In genomic region chrX:2220296-2220695, GRCh38 we compare ENCODE assay signal across 30 cellular contexts.
"Had no signal": no experiment of that assay in that cellular context is flagged by ENCODE, and none has a peak within 500 bp of the region (broad histone marks: within the 10 kb centered on the region; RNA-seq: fewer than 3 reads in every experiment).

No MANE protein-coding gene starts in this region.

- FAIRE-seq: astrocyte, bronchial epithelial cell, colon had no signal

- H3K27me3 ChIP-seq: brain microvascular endothelial cell, esophagus muscularis mucosa, foreskin keratinocyte, gastrocnemius medialis had no signal

- H3K4me1 Mint-ChIP-seq: activated CD4-positive, alpha-beta T cell treated with anti-CD3 and anti-CD28 coated beads for 36 hours; activated CD4-positive, alpha-beta T cell treated with anti-CD3 and anti-CD28 coated beads, Interleukin-2, amount 10 ng/mL, durations not matched to agents 24 days and 14 days; activated CD8-positive, alpha-beta memory T cell treated with anti-CD3 and anti-CD28 coated beads, Interleukin-2, amount 10 ng/mL, durations not matched to agents 7 days and 5 days; activated naive CD4-positive, alpha-beta T cell treated with anti-CD3 and anti-CD28 coated beads, Interleukin-2, amount 50 U/mL, for 24 hours; activated naive CD8-positive, alpha-beta T cell treated with anti-CD3 and anti-CD28 coated beads for 36 hours; activated naive CD8-positive, alpha-beta T cell treated with anti-CD3 and anti-CD28 coated beads, Interleukin-2, amount 50 U/mL, for 24 hours; central memory CD8-positive, alpha-beta T cell; endodermal cell had no signal

- DNase-seq: activated CD4-positive, alpha-beta memory T cell treated with anti-CD3 and anti-CD28 coated beads for 36 hours; activated CD4-positive, alpha-beta T cell treated with anti-CD3 and anti-CD28 coated beads for 36 hours; activated CD4-positive, alpha-beta T cell treated with anti-CD3 and anti-CD28 coated beads, Interleukin-2, amount 10 ng/mL, durations not matched to agents 24 days and 14 days; activated CD4-positive, CD25-positive, alpha-beta regulatory T cell; activated CD4-positive, CD25-positive, alpha-beta regulatory T cell treated with anti-CD3 and anti-CD28 coated beads, Interleukin-2, amount 50 U/mL, for 72 hours; activated CD8-positive, alpha-beta memory T cell treated with anti-CD3 and anti-CD28 coated beads, Interleukin-2, amount 10 ng/mL, durations not matched to agents 7 days and 5 days; activated CD8-positive, alpha-beta memory T cell treated with anti-CD3 and anti-CD28 coated beads, Interleukin-2, amount 50 U/mL, for 4 hours; activated CD8-positive, alpha-beta T cell treated with anti-CD3 and anti-CD28 coated beads, Interleukin-2, amount 10 ng/mL, durations not matched to agents 7 days and 5 days; activated effector memory CD4-positive, alpha-beta T cell treated with anti-CD3 and anti-CD28 coated beads, Interleukin-2, amount 50 U/mL, for 16 hours; activated naive CD4-positive, alpha-beta T cell treated with anti-CD3 and anti-CD28 coated beads for 36 hours; activated naive CD8-positive, alpha-beta T cell treated with anti-CD3 and anti-CD28 coated beads for 36 hours; activated naive CD8-positive, alpha-beta T cell treated with anti-CD3 and anti-CD28 coated beads, Interleukin-2, amount 50 U/mL, for 24 hours; activated T-cell treated with anti-CD3 and anti-CD28 coated beads, Interleukin-2, amount 50 U/mL, for 1 hour; activated T-cell treated with anti-CD3 and anti-CD28 coated beads, Interleukin-2, amount 50 U/mL, for 48 hours; brain microvascular endothelial cell; effector memory CD4-positive, alpha-beta T cell; endodermal cell; erythroblast; foreskin keratinocyte; gastrocnemius medialis; glutamatergic neuron; T-helper 2 cell had no signal

- H3K27ac Mint-ChIP-seq: activated CD4-positive, alpha-beta memory T cell treated with anti-CD3 and anti-CD28 coated beads for 36 hours; activated CD4-positive, alpha-beta T cell treated with anti-CD3 and anti-CD28 coated beads for 36 hours; activated CD4-positive, alpha-beta T cell treated with anti-CD3 and anti-CD28 coated beads, Interleukin-2, amount 10 ng/mL, durations not matched to agents 24 days and 14 days; activated CD8-positive, alpha-beta memory T cell treated with anti-CD3 and anti-CD28 coated beads, Interleukin-2, amount 10 ng/mL, durations not matched to agents 7 days and 5 days; activated CD8-positive, alpha-beta T cell treated with anti-CD3 and anti-CD28 coated beads, Interleukin-2, amount 10 ng/mL, durations not matched to agents 7 days and 5 days; activated naive CD4-positive, alpha-beta T cell treated with anti-CD3 and anti-CD28 coated beads for 36 hours; activated naive CD4-positive, alpha-beta T cell treated with anti-CD3 and anti-CD28 coated beads, Interleukin-2, amount 50 U/mL, for 24 hours; activated naive CD8-positive, alpha-beta T cell treated with anti-CD3 and anti-CD28 coated beads for 36 hours; activated naive CD8-positive, alpha-beta T cell treated with anti-CD3 and anti-CD28 coated beads, Interleukin-2, amount 50 U/mL, for 24 hours; activated T-helper 1 cell treated with anti-CD3 and anti-CD28 coated beads, Interleukin-12 subunit alpha, Interleukin-12 subunit beta, Interleukin-2, Interleukin-4 antibody, amounts not matched to agents 30 ng/mL and 10 ng/mL and 1 ng/mL, durations not matched to agents 14 hours and 24 hours and 36 hours; activated T-helper 2 cell treated with anti-CD3 and anti-CD28 coated beads, Interferon-gamma antibody, Interleukin-2, Interleukin-4, amounts not matched to agents 10 μg/mL and 5 μg/mL and 100 μg/mL, durations not matched to agents 14 hours and 24 hours and 36 hours; endodermal cell had no signal

- H3K36me3 ChIP-seq: brain microvascular endothelial cell had no signal

- H3K4me3 Mint-ChIP-seq: activated CD4-positive, alpha-beta memory T cell treated with anti-CD3 and anti-CD28 coated beads for 36 hours; activated CD4-positive, alpha-beta T cell treated with anti-CD3 and anti-CD28 coated beads for 36 hours; activated CD4-positive, alpha-beta T cell treated with anti-CD3 and anti-CD28 coated beads, Interleukin-2, amount 10 ng/mL, durations not matched to agents 24 days and 14 days; activated CD8-positive, alpha-beta memory T cell treated with anti-CD3 and anti-CD28 coated beads, Interleukin-2, amount 10 ng/mL, durations not matched to agents 7 days and 5 days; activated CD8-positive, alpha-beta T cell treated with anti-CD3 and anti-CD28 coated beads, Interleukin-2, amount 10 ng/mL, durations not matched to agents 7 days and 5 days; activated naive CD4-positive, alpha-beta T cell treated with anti-CD3 and anti-CD28 coated beads for 36 hours; activated naive CD4-positive, alpha-beta T cell treated with anti-CD3 and anti-CD28 coated beads, Interleukin-2, amount 50 U/mL, for 24 hours; activated naive CD8-positive, alpha-beta T cell treated with anti-CD3 and anti-CD28 coated beads for 36 hours; activated naive CD8-positive, alpha-beta T cell treated with anti-CD3 and anti-CD28 coated beads, Interleukin-2, amount 50 U/mL, for 24 hours; activated T-helper 1 cell treated with anti-CD3 and anti-CD28 coated beads, Interleukin-12 subunit alpha, Interleukin-12 subunit beta, Interleukin-2, Interleukin-4 antibody, amounts not matched to agents 30 ng/mL and 10 ng/mL and 1 ng/mL, durations not matched to agents 14 hours and 24 hours and 36 hours; central memory CD8-positive, alpha-beta T cell; endodermal cell had no signal

- H3K27me3 Mint-ChIP-seq: activated CD4-positive, alpha-beta memory T cell treated with anti-CD3 and anti-CD28 coated beads for 36 hours; activated CD4-positive, alpha-beta T cell treated with anti-CD3 and anti-CD28 coated beads for 36 hours; activated CD4-positive, alpha-beta T cell treated with anti-CD3 and anti-CD28 coated beads, Interleukin-2, amount 10 ng/mL, durations not matched to agents 24 days and 14 days; activated CD8-positive, alpha-beta memory T cell treated with anti-CD3 and anti-CD28 coated beads, Interleukin-2, amount 10 ng/mL, durations not matched to agents 7 days and 5 days; activated naive CD4-positive, alpha-beta T cell treated with anti-CD3 and anti-CD28 coated beads, Interleukin-2, amount 50 U/mL, for 24 hours; activated naive CD8-positive, alpha-beta T cell treated with anti-CD3 and anti-CD28 coated beads for 36 hours; activated naive CD8-positive, alpha-beta T cell treated with anti-CD3 and anti-CD28 coated beads, Interleukin-2, amount 50 U/mL, for 24 hours; central memory CD8-positive, alpha-beta T cell had no signal

- H3K4me3 ChIP-seq: esophagus muscularis mucosa, gastrocnemius medialis had no signal

- H3K27ac ChIP-seq: brain microvascular endothelial cell, esophagus muscularis mucosa, foreskin keratinocyte, gastrocnemius medialis had no signal

- H3K4me1 ChIP-seq: esophagus muscularis mucosa, foreskin keratinocyte, gastrocnemius medialis had no signal
